In the genomic region with DNA sequence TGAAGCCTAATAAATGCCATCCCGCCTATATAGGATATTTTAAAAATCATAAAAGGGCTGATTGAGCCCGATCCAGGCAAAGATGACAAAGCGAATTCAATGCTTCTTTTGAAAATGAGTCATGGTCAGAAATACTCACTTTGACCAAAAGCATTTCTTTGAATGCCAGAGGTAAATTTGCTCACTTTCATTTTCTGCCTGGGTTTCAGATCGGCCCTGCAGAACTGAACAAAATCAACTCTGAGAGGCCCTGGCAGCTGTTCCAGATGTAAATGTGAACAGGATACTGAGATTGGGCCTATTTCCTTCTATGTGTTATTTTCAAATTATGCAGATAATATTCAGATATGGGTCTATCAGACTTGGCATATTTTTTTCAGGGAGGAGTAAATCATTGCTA, we compare ENCODE assay signal across 8 cellular contexts.
DNase-seq lines count a peak whose midpoint lies in the region; ATAC-seq and TF ChIP-seq lines count a peak whose summit lies in the region.

No MANE protein-coding gene starts in this region.

- no peaks in the 10 kb centered on the region for H3K4me1 Mint-ChIP-seq in naive thymus-derived CD8-positive, alpha-beta T cell

- H3K27ac ChIP-seq in KMS-11, result no peak overlapping the region

- POLR2A ChIA-PET in naive thymus-derived CD8-positive, alpha-beta T cell (lab: Charles Lee), result no interaction called here

- peaks cover 0 to 6% (median 0%) of the 10 kb centered on the region in 5 donors for H3K27me3 Mint-ChIP-seq in naive thymus-derived CD8-positive, alpha-beta T cell

- H3K36me3 ChIP-seq in KMS-11 (ENCODE audit: insufficient read depth), result no peaks in the 10 kb centered on the region

- H3K9me3 Mint-ChIP-seq in naive thymus-derived CD8-positive, alpha-beta T cell, result no peaks in the 10 kb centered on the region

- no peak overlapping the region for H3K4me3 Mint-ChIP-seq in naive thymus-derived CD8-positive, alpha-beta T cell

- H3K4me3 ChIP-seq in KMS-11 (IDR thresholded peaks at IDR 0.05; ENCODE audit: insufficient read depth, low read depth, low read length), result no peak overlapping the region

- no peak overlapping the region for H2AFZ ChIP-seq in KMS-11 (ENCODE audit: low read depth)

- ATAC-seq in GM18498 (IDR thresholded peaks at IDR 0.05; ENCODE audit: unreplicated experiment) (peak; percentile 98), GM21723 (IDR thresholded peaks at IDR 0.05; ENCODE audit: unreplicated experiment) (peak; percentile 98)
- no peak for ATAC-seq in naive thymus-derived CD8-positive, alpha-beta T cell

- DNase-seq in fibroblast of gingiva (ENCODE audit: low read depth) (peak; percentile 77), NCI-H2171 treated with DMSO at 0.1 percent for 48 hours (lab: John Stamatoyannopoulos, UW) (no peak), SIG-M5 (lab: John Stamatoyannopoulos, UW) (no peak), C1 segment of cervical spinal cord (lab: John Stamatoyannopoulos, UW) (no peak)
- DNase-seq in naive thymus-derived CD8-positive, alpha-beta T cell, result no peak

- no peaks in the 10 kb centered on the region for H3K36me3 Mint-ChIP-seq in naive thymus-derived CD8-positive, alpha-beta T cell

- H3K27me3 ChIP-seq in KMS-11 (ENCODE audit: insufficient read depth, low read depth), result no peaks in the 10 kb centered on the region

- peaks cover 17% of the 10 kb centered on the region for H3K4me1 ChIP-seq in KMS-11 (ENCODE audit: low read depth, poor library complexity, severe bottlenecking)

- no peaks in the 10 kb centered on the region for H3K79me2 ChIP-seq in KMS-11 (ENCODE audit: insufficient read depth, low read depth)

- no peaks in the 10 kb centered on the region for H4K20me1 ChIP-seq in KMS-11 (ENCODE audit: insufficient read depth)

- H3K4me2 ChIP-seq in KMS-11, result peak overlapping the region; percentile 35

- no peak for TF ChIP-seq CTCF in KMS-11 (conservative IDR thresholded peaks at IDR 0.05; ENCODE audit: low read depth, low read length)

- no peak overlapping the region for H3K9ac ChIP-seq in KMS-11

- H3K27ac Mint-ChIP-seq in naive thymus-derived CD8-positive, alpha-beta T cell, result no peak overlapping the region

Comparison
In these comparisons a context has a peak if more than half of its experiments do, and no peak if none do; other contexts are left out.
1. ATAC-seq: peak in GM18498 (single experiment) and GM21723 (single experiment); none in naive thymus-derived CD8-positive, alpha-beta T cell (0 of 2).